Comparison of ENCODE assay signal across 17 cellular contexts in the genomic region with DNA sequence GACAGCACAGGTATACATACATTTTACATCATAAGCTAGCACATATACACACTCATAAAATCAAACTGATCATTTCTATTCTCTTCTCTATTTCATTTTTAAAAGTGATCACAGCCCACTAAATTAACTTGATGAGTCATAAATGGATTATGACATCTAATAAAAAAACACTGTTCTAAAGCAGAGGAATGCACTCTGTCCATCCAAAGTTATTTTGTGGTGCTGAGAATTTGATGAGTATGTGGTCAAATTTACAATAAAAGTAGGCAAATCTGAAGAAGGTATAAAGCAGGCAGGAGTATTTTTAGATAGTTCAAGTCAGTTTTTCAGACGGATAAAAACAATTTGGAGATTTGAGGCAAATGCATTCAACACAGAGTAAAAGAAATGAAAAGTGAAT.
"Had no signal": no experiment of that assay in that cellular context is flagged by ENCODE, and none has a peak within 500 bp of the region (broad histone marks: within the 10 kb centered on the region; RNA-seq: fewer than 3 reads in every experiment).

No MANE protein-coding gene starts in this region.

- H3K36me3 Mint-ChIP-seq: activated naive CD4-positive, alpha-beta T cell treated with anti-CD3 and anti-CD28 coated beads, Interleukin-2, amount 10 ng/mL, durations not matched to agents 7 days and 5 days; brain; naive thymus-derived CD4-positive, alpha-beta T cell had no signal

- H3K27ac ChIP-seq: foreskin keratinocyte, parathyroid adenoma, transverse colon had no signal

- H3K9me3 Mint-ChIP-seq: activated CD4-positive, alpha-beta memory T cell treated with anti-CD3 and anti-CD28 coated beads, Interleukin-2, amount 10 ng/mL, durations not matched to agents 7 days and 5 days; activated naive CD4-positive, alpha-beta T cell treated with anti-CD3 and anti-CD28 coated beads, Interleukin-2, amount 10 ng/mL, durations not matched to agents 7 days and 5 days; brain; naive thymus-derived CD4-positive, alpha-beta T cell; T-helper 1 cell treated with Interleukin-12 subunit alpha and Interleukin-12 subunit beta and Interleukin-4 antibody, amounts not matched to agents 30 μg/mL and 1 μg/mL, for 36 hours had no signal

- H3K36me3 ChIP-seq: transverse colon had no signal

- H3K27me3 Mint-ChIP-seq: activated CD4-positive, alpha-beta memory T cell treated with anti-CD3 and anti-CD28 coated beads, Interleukin-2, amount 10 ng/mL, durations not matched to agents 7 days and 5 days; activated naive CD4-positive, alpha-beta T cell treated with anti-CD3 and anti-CD28 coated beads, Interleukin-2, amount 10 ng/mL, durations not matched to agents 7 days and 5 days; activated T-cell treated with anti-CD3 and anti-CD28 coated beads, Interleukin-2, amount 50 U/mL, for 24 hours; brain had no signal

- H3K4me3 Mint-ChIP-seq: activated CD4-positive, alpha-beta memory T cell treated with anti-CD3 and anti-CD28 coated beads, Interleukin-2, amount 10 ng/mL, durations not matched to agents 7 days and 5 days; activated naive CD4-positive, alpha-beta T cell treated with anti-CD3 and anti-CD28 coated beads, Interleukin-2, amount 10 ng/mL, durations not matched to agents 7 days and 5 days; activated T-cell treated with anti-CD3 and anti-CD28 coated beads, Interleukin-2, amount 50 U/mL, for 24 hours; brain; naive thymus-derived CD4-positive, alpha-beta T cell; T-helper 1 cell treated with Interleukin-12 subunit alpha and Interleukin-12 subunit beta and Interleukin-4 antibody, amounts not matched to agents 30 μg/mL and 1 μg/mL, for 36 hours had no signal

- H3K4me1 Mint-ChIP-seq: activated CD4-positive, alpha-beta memory T cell treated with anti-CD3 and anti-CD28 coated beads, Interleukin-2, amount 10 ng/mL, durations not matched to agents 7 days and 5 days; activated naive CD4-positive, alpha-beta T cell treated with anti-CD3 and anti-CD28 coated beads, Interleukin-2, amount 10 ng/mL, durations not matched to agents 7 days and 5 days; naive thymus-derived CD4-positive, alpha-beta T cell had no signal

- H3K79me2 ChIP-seq: parathyroid adenoma had no signal

- H3K9ac ChIP-seq: parathyroid adenoma had no signal

- H3K27me3 ChIP-seq: foreskin keratinocyte, transverse colon had no signal

- H3K27ac Mint-ChIP-seq: activated CD4-positive, alpha-beta memory T cell treated with anti-CD3 and anti-CD28 coated beads, Interleukin-2, amount 10 ng/mL, durations not matched to agents 7 days and 5 days; activated naive CD4-positive, alpha-beta T cell treated with anti-CD3 and anti-CD28 coated beads, Interleukin-2, amount 10 ng/mL, durations not matched to agents 7 days and 5 days; activated T-cell treated with anti-CD3 and anti-CD28 coated beads, Interleukin-2, amount 50 U/mL, for 24 hours; naive thymus-derived CD4-positive, alpha-beta T cell; T-helper 1 cell treated with Interleukin-12 subunit alpha and Interleukin-12 subunit beta and Interleukin-4 antibody, amounts not matched to agents 30 μg/mL and 1 μg/mL, for 36 hours had no signal

- H2AFZ ChIP-seq: parathyroid adenoma had no signal

- DNase-seq: activated CD4-positive, alpha-beta memory T cell treated with anti-CD3 and anti-CD28 coated beads, Interleukin-2, amount 10 ng/mL, durations not matched to agents 7 days and 5 days; activated CD4-positive, alpha-beta T cell treated with anti-CD3 and anti-CD28 coated beads for 4 hours; activated naive CD4-positive, alpha-beta T cell treated with anti-CD3 and anti-CD28 coated beads, Interleukin-2, amount 10 ng/mL, durations not matched to agents 7 days and 5 days; activated T-cell treated with anti-CD3 and anti-CD28 coated beads, Interleukin-2, amount 50 U/mL, for 24 hours; effector CD8-positive, alpha-beta T cell; head of caudate nucleus; left cardiac atrium; naive thymus-derived CD4-positive, alpha-beta T cell; stimulated activated CD4-positive, alpha-beta T cell treated with anti-CD3 and anti-CD28 coated beads, Interleukin-4, amount 100 ng/mL, for 24 hours; stimulated activated CD8-positive, alpha-beta memory T cell treated with anti-CD3 and anti-CD28 coated beads, Interleukin-4, amount 100 ng/mL, for 48 hours; stimulated activated naive CD4-positive, alpha-beta T cell treated with Interleukin-2 at 50 U/mL for 16 hours; transverse colon had no signal

- H3K4me3 ChIP-seq: lung, transverse colon had no signal

- H3K9me3 ChIP-seq: transverse colon had no signal

- H3K4me1 ChIP-seq: foreskin keratinocyte, parathyroid adenoma had no signal
